37 cellular contexts compared by ENCODE assay signal in the genomic region with DNA sequence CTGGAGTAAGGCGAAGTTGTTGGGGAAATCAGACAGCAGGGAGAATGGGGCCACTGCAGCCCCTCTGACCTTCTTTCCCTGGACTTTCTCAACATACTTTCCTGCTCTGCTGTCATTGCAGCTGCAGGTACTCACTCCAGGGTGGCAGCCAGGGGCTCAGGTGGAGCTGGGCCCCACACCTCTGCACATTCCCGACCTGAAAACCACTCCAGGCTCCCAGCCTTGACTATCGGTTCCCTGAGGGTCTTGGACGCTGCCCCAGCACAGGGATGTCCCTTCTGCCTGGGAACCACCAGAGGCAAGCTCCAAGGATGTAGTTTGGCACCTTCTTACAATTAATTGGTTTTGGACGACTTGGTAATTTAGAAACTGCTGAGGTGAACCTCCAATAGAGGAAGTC.
"Had no signal": no experiment of that assay in that cellular context is flagged by ENCODE, and none has a peak within 500 bp of the region (broad histone marks: within the 10 kb centered on the region; RNA-seq: fewer than 3 reads in every experiment).

No MANE protein-coding gene starts in this region.

- FAIRE-seq: astrocyte, TTC549 had no signal

- DNase-seq: activated B cell treated with CpG ODN at 0.5 μM for 24 hours; activated CD4-positive, alpha-beta memory T cell treated with anti-CD3 and anti-CD28 coated beads for 36 hours; activated CD4-positive, alpha-beta T cell treated with anti-CD3 and anti-CD28 coated beads for 4 hours; activated CD4-positive, alpha-beta T cell treated with anti-CD3 and anti-CD28 coated beads, Interleukin-2, amount 10 ng/mL, durations not matched to agents 24 days and 14 days; activated CD4-positive, alpha-beta T cell treated with anti-CD3 and anti-CD28 coated beads, Interleukin-2, amount 50 U/mL, for 1 hour; activated CD4-positive, alpha-beta T cell treated with anti-CD3 and anti-CD28 coated beads, Interleukin-2, amount 50 U/mL, for 4 hours; activated CD4-positive, CD25-positive, alpha-beta regulatory T cell treated with anti-CD3 and anti-CD28 coated beads, Interleukin-2, amount 50 U/mL, for 72 hours; activated CD8-positive, alpha-beta memory T cell treated with anti-CD3 and anti-CD28 coated beads, Interleukin-2, amount 50 U/mL, for 4 hours; activated CD8-positive, alpha-beta T cell treated with anti-CD3 and anti-CD28 coated beads for 36 hours; activated effector memory CD4-positive, alpha-beta T cell treated with anti-CD3 and anti-CD28 coated beads, Interleukin-2, amount 50 U/mL, for 16 hours; activated gamma-delta T cell treated with Interleukin-2 at 50 U/mL for 16 hours; activated naive CD4-positive, alpha-beta T cell; activated naive CD4-positive, alpha-beta T cell treated with anti-CD3 and anti-CD28 coated beads for 36 hours; activated naive CD4-positive, alpha-beta T cell treated with anti-CD3 and anti-CD28 coated beads, Interleukin-2, amount 50 U/mL, for 16 hours; activated naive CD8-positive, alpha-beta T cell treated with anti-CD3 and anti-CD28 coated beads for 36 hours; activated T-cell treated with anti-CD3 and anti-CD28 coated beads for 4 hours; activated T-cell treated with anti-CD3 and anti-CD28 coated beads, Interleukin-2, amount 50 U/mL, for 1 hour; activated T-cell treated with anti-CD3 and anti-CD28 coated beads, Interleukin-2, amount 50 U/mL, for 4 hours; activated T-cell treated with anti-CD3 and anti-CD28 coated beads, Interleukin-2, amount 50 U/mL, for 72 hours; adrenal gland; amniotic stem cell; aorta; body of pancreas; brain microvascular endothelial cell; central memory CD4-positive, alpha-beta T cell; T-helper 1 cell; T-helper 2 cell; T-helper 9 cell had no signal

- H3K27me3 ChIP-seq: adrenal gland, body of pancreas, brain microvascular endothelial cell, breast epithelium had no signal

- H3K27ac Mint-ChIP-seq: activated B cell treated with CpG ODN at 0.5 μM for 24 hours; activated CD4-positive, alpha-beta memory T cell treated with anti-CD3 and anti-CD28 coated beads for 36 hours; activated CD4-positive, alpha-beta T cell treated with anti-CD3 and anti-CD28 coated beads, Interleukin-2, amount 10 ng/mL, durations not matched to agents 24 days and 14 days; activated CD8-positive, alpha-beta T cell treated with anti-CD3 and anti-CD28 coated beads for 36 hours; activated naive CD4-positive, alpha-beta T cell treated with anti-CD3 and anti-CD28 coated beads for 36 hours; activated naive CD4-positive, alpha-beta T cell treated with anti-CD3 and anti-CD28 coated beads, Interleukin-2, amount 50 U/mL, for 72 hours; activated naive CD8-positive, alpha-beta T cell treated with anti-CD3 and anti-CD28 coated beads for 36 hours; activated T-cell treated with anti-CD3 and anti-CD28 coated beads, Interleukin-2, amount 50 U/mL, for 72 hours; activated T-helper 1 cell treated with anti-CD3 and anti-CD28 coated beads, Interleukin-12 subunit alpha, Interleukin-12 subunit beta, Interleukin-2, Interleukin-4 antibody, amounts not matched to agents 30 ng/mL and 10 ng/mL and 1 ng/mL, durations not matched to agents 14 hours and 24 hours and 36 hours; activated T-helper 17 cell treated with anti-CD3 and anti-CD28 coated beads, Interleukin-2, amount 50 U/mL, for 72 hours; T-helper 1 cell treated with Interleukin-12 subunit alpha and Interleukin-12 subunit beta and Interleukin-4 antibody, amounts not matched to agents 30 μg/mL and 1 μg/mL, for 36 hours; T-helper 2 cell treated with Interferon-gamma antibody and Interleukin-4, amounts not matched to agents 5 μg/mL and 100 μg/mL, for 36 hours had no signal

- H3K36me3 Mint-ChIP-seq: activated CD4-positive, alpha-beta memory T cell treated with anti-CD3 and anti-CD28 coated beads for 36 hours; activated naive CD4-positive, alpha-beta T cell treated with anti-CD3 and anti-CD28 coated beads, Interleukin-2, amount 50 U/mL, for 72 hours; activated naive CD8-positive, alpha-beta T cell treated with anti-CD3 and anti-CD28 coated beads for 36 hours had no signal

- H3K9me3 Mint-ChIP-seq: activated CD4-positive, alpha-beta T cell treated with anti-CD3 and anti-CD28 coated beads, Interleukin-2, amount 10 ng/mL, durations not matched to agents 24 days and 14 days; activated naive CD4-positive, alpha-beta T cell treated with anti-CD3 and anti-CD28 coated beads, Interleukin-2, amount 50 U/mL, for 72 hours; activated naive CD8-positive, alpha-beta T cell treated with anti-CD3 and anti-CD28 coated beads for 36 hours; activated T-cell treated with anti-CD3 and anti-CD28 coated beads, Interleukin-2, amount 50 U/mL, for 4 hours; activated T-cell treated with anti-CD3 and anti-CD28 coated beads, Interleukin-2, amount 50 U/mL, for 72 hours; activated T-helper 1 cell treated with anti-CD3 and anti-CD28 coated beads, Interleukin-12 subunit alpha, Interleukin-12 subunit beta, Interleukin-2, Interleukin-4 antibody, amounts not matched to agents 30 ng/mL and 10 ng/mL and 1 ng/mL, durations not matched to agents 14 hours and 24 hours and 36 hours; activated T-helper 17 cell treated with anti-CD3 and anti-CD28 coated beads, Interleukin-2, amount 50 U/mL, for 72 hours; T-helper 1 cell treated with Interleukin-12 subunit alpha and Interleukin-12 subunit beta and Interleukin-4 antibody, amounts not matched to agents 30 μg/mL and 1 μg/mL, for 36 hours; T-helper 2 cell treated with Interferon-gamma antibody and Interleukin-4, amounts not matched to agents 5 μg/mL and 100 μg/mL, for 36 hours had no signal

- H3K27ac ChIP-seq: adrenal gland, body of pancreas, brain microvascular endothelial cell, breast epithelium, VCaP had no signal

- H3K9me3 ChIP-seq: body of pancreas, breast epithelium had no signal

- H3K4me3 ChIP-seq: adrenal gland, body of pancreas, breast epithelium had no signal

- ATAC-seq: activated CD8-positive, alpha-beta T cell treated with anti-CD3 and anti-CD28 coated beads for 36 hours; activated naive CD4-positive, alpha-beta T cell treated with anti-CD3 and anti-CD28 coated beads, Interleukin-2, amount 50 U/mL, for 72 hours; activated T-cell treated with anti-CD3 and anti-CD28 coated beads, Interleukin-2, amount 50 U/mL, for 4 hours; activated T-cell treated with anti-CD3 and anti-CD28 coated beads, Interleukin-2, amount 50 U/mL, for 72 hours; activated T-helper 17 cell treated with anti-CD3 and anti-CD28 coated beads, Interleukin-2, amount 50 U/mL, for 72 hours; body of pancreas had no signal

- H3K36me3 ChIP-seq: adrenal gland, brain microvascular endothelial cell, breast epithelium had no signal

- H3K4me1 ChIP-seq: adrenal gland, body of pancreas, breast epithelium had no signal

- H3K4me3 Mint-ChIP-seq: activated B cell treated with CpG ODN at 0.5 μM for 24 hours; activated CD4-positive, alpha-beta memory T cell treated with anti-CD3 and anti-CD28 coated beads for 36 hours; activated CD4-positive, alpha-beta T cell treated with anti-CD3 and anti-CD28 coated beads, Interleukin-2, amount 10 ng/mL, durations not matched to agents 24 days and 14 days; activated CD8-positive, alpha-beta T cell treated with anti-CD3 and anti-CD28 coated beads for 36 hours; activated naive CD4-positive, alpha-beta T cell treated with anti-CD3 and anti-CD28 coated beads for 36 hours; activated naive CD8-positive, alpha-beta T cell treated with anti-CD3 and anti-CD28 coated beads for 36 hours; activated T-cell treated with anti-CD3 and anti-CD28 coated beads, Interleukin-2, amount 50 U/mL, for 4 hours; activated T-cell treated with anti-CD3 and anti-CD28 coated beads, Interleukin-2, amount 50 U/mL, for 72 hours; activated T-helper 1 cell treated with anti-CD3 and anti-CD28 coated beads, Interleukin-12 subunit alpha, Interleukin-12 subunit beta, Interleukin-2, Interleukin-4 antibody, amounts not matched to agents 30 ng/mL and 10 ng/mL and 1 ng/mL, durations not matched to agents 14 hours and 24 hours and 36 hours; activated T-helper 17 cell treated with anti-CD3 and anti-CD28 coated beads, Interleukin-2, amount 50 U/mL, for 72 hours; T-helper 1 cell treated with Interleukin-12 subunit alpha and Interleukin-12 subunit beta and Interleukin-4 antibody, amounts not matched to agents 30 μg/mL and 1 μg/mL, for 36 hours; T-helper 2 cell treated with Interferon-gamma antibody and Interleukin-4, amounts not matched to agents 5 μg/mL and 100 μg/mL, for 36 hours had no signal

- H3K4me1 Mint-ChIP-seq: activated B cell treated with CpG ODN at 0.5 μM for 24 hours; activated CD4-positive, alpha-beta T cell treated with anti-CD3 and anti-CD28 coated beads, Interleukin-2, amount 10 ng/mL, durations not matched to agents 24 days and 14 days; activated naive CD8-positive, alpha-beta T cell treated with anti-CD3 and anti-CD28 coated beads for 36 hours had no signal
